In genomic region chr2:136479696-136480095, GRCh38 we compare ENCODE assay signal across 8 cellular contexts.
"Had no signal": no experiment of that assay in that cellular context is flagged by ENCODE, and none has a peak within 500 bp of the region (broad histone marks: within the 10 kb centered on the region; RNA-seq: fewer than 3 reads in every experiment).

No MANE protein-coding gene starts in this region.

- H3K27ac ChIP-seq: GM23248 had no signal

- H3K9me3 ChIP-seq: HAP-1 had no signal

- H3K4me3 ChIP-seq: GM23248, HAP-1, K562 had no signal

- H3K4me1 ChIP-seq: HAP-1 had no signal

- H3K9ac ChIP-seq: GM23248 had no signal

- H3K4me3 Mint-ChIP-seq: HFFc6 had no signal

- H3K36me3 ChIP-seq: HAP-1 had no signal

- H2AFZ ChIP-seq: GM23248 had no signal

- DNase-seq: GM23248, GOT3, H7, HFFc6, IMR-90, KG1 had no signal

- H3K27ac Mint-ChIP-seq: HFFc6 had no signal
